Comparison of ENCODE assay signal across 17 cellular contexts in the genomic region with DNA sequence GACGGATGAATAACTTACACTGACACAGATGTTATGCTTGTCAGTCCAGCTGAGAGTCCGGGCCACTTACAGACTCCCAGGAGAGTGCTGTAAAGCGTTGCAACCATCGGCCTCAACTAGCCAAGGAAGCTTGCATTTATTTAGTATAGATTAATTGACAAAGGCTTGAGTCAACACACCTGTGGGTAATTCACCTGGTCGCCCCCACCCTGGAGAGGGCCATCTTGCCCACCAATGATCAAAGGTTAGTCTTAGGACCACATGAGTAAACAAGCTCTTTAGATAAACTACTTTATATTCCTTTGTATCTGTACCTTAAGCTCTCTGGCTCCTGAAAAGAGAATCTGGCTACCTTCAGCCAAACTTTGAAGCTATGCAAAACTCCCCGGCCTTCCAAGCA. TPM values are rescaled to one million over a fixed set of nuclear protein-coding genes. Genes with fewer than 3 reads are reported as not detected.
DNase-seq lines count a peak whose midpoint lies in the region; ATAC-seq, FAIRE-seq and TF ChIP-seq lines count a peak whose summit lies in the region.
"Had no signal": no experiment of that assay in that cellular context is flagged by ENCODE, and none has a peak within 500 bp of the region (broad histone marks: within the 10 kb centered on the region; RNA-seq: fewer than 3 reads in every experiment).

No MANE protein-coding gene starts in this region.

- no peak overlapping the region for H4K91ac ChIP-seq in H9 (ENCODE audit: insufficient read length, low read depth, low read length)

- WGBS in A549 (ENCODE audit: missing lambda C conversion rate), result 87% methylated on average over 6 of the region's 6 CpGs
- WGBS in H9 (ENCODE audit: extremely low coverage, insufficient read length, low lambda C conversion rate), result no CpG with 5 or more reads among the region's 6 CpGs

- H3K4me3 Mint-ChIP-seq in Caco-2 (ENCODE audit: unreplicated experiment), result peak overlapping the region; percentile 35
- H3K4me3 Mint-ChIP-seq in H9, result no peak overlapping the region
- H3K4me3 Mint-ChIP-seq: B cell; CD8-positive, alpha-beta T cell had no signal

- no peak overlapping the region for H2BK12ac ChIP-seq in H9 (ENCODE audit: insufficient read length, low read depth, low read length)

- H3K56ac ChIP-seq in H9 (ENCODE audit: insufficient read length, low read depth, low read length), result no peak overlapping the region

- H3K4me3 ChIP-seq in A549 (no peak overlapping the region), Caco-2 (ENCODE audit: low read depth, low read length) (no peak overlapping the region), neutrophil (ENCODE audit: low read depth in 1 of 2, low read length in 1 of 2) (no peak overlapping the region)

- no peak overlapping the region for H2BK5ac ChIP-seq in H9 (ENCODE audit: insufficient read length, low read length)

- H3K9me3 ChIP-seq in A549 (peaks cover 9% of the 10 kb centered on the region; the same call in 2 of the 3 replicates), Caco-2 (no peaks in the 10 kb centered on the region), neutrophil (no peaks in the 10 kb centered on the region), H9 (ENCODE audit: control insufficient read depth, low read depth, low read length) (peaks cover 12% of the 10 kb centered on the region)

- H3K4me1 Mint-ChIP-seq in Caco-2 (ENCODE audit: low read depth, unreplicated experiment) (peaks cover 37% of the 10 kb centered on the region), H9 (peaks cover 31 to 35% of the 10 kb centered on the region in 2 experiments)

- ATAC-seq in A549, result no peak
- no peak for ATAC-seq in HG03571 (IDR thresholded peaks at IDR 0.05; ENCODE audit: unreplicated experiment)
- no peak for ATAC-seq in GM19324 (IDR thresholded peaks at IDR 0.05; ENCODE audit: low FRiP score, unreplicated experiment)
- ATAC-seq: CD8-positive, alpha-beta T cell had no signal

- H4K20me1 ChIP-seq in H9 (ENCODE audit: control insufficient read depth, insufficient read depth, insufficient read length), result no peaks in the 10 kb centered on the region

- no peak for DNase-seq in A549 (ENCODE audit: low read depth in 1 of 2, low spot score in 1 of 2)
- peak; percentile 54 to 70 for DNase-seq in Caco-2
- no peak for DNase-seq in H9
- no peak for DNase-seq in islet precursor cell
- DNase-seq: CD8-positive, alpha-beta T cell; COR-L47; DND-41; GDM1 had no signal

- H2AFZ ChIP-seq in H9 (ENCODE audit: low read length), result no peak overlapping the region

- H3K14ac ChIP-seq in H9 (ENCODE audit: insufficient read depth, low read length), result no peak overlapping the region

- no peak overlapping the region for H3K23ac ChIP-seq in H9 (ENCODE audit: insufficient read length, low read depth, low read length)

- H3K36me3 Mint-ChIP-seq in Caco-2 (ENCODE audit: insufficient read depth, unreplicated experiment) (peaks cover 60% of the 10 kb centered on the region), H9 (ENCODE audit: insufficient read depth in 1 of 3, low read depth in 3 of 3) (peaks cover 60 to 64% (median 62%) of the 10 kb centered on the region in 3 experiments)

- H3K9ac ChIP-seq in H9 (ENCODE audit: extremely low read depth, insufficient read length, low read length), result no peak overlapping the region

- H3K9me3 Mint-ChIP-seq in Caco-2 (ENCODE audit: unreplicated experiment), result peaks cover 11% of the 10 kb centered on the region
- H3K9me3 Mint-ChIP-seq in H9, result peaks cover 18 to 27% of the 10 kb centered on the region in 2 experiments

- H2BK20ac ChIP-seq in H9 (ENCODE audit: low read depth, low read length, poor library complexity, severe bottlenecking), result no peak overlapping the region

- H3K79me1 ChIP-seq in H9 (ENCODE audit: insufficient read depth, low read depth, low read length, poor library complexity, severe bottlenecking), result peaks cover 16% of the 10 kb centered on the region

- CTCF ChIA-PET in A549 (lab: Yijun Ruan, JAX), result no interaction called here
- CTCF ChIA-PET in Caco-2 (lab: Charles Lee), result interaction anchor here (0.8 to 1.2 kb wide), 2 partner anchors 23 to 51 kb away, joined by 3 to 8 read pairs; partner anchors contain the start of gene PAK2

- no peak for TF ChIP-seq RAD21 in A549 (conservative IDR thresholded peaks at IDR 0.05 in 1 of 2, IDR thresholded peaks at IDR 0.05 in 1 of 2)

- FAIRE-seq in A549 (lab: Jason Lieb, UNC), result no peak
- FAIRE-seq: GM12892, HepG2, HTR-8/SVneo had no signal

- H3K4me1 ChIP-seq in A549 (peaks cover 48% of the 10 kb centered on the region), Caco-2 (peaks cover 76% of the 10 kb centered on the region), neutrophil (ENCODE audit: control insufficient read depth in 1 of 2, insufficient read depth in 1 of 2, low read depth in 1 of 2, low read length in 1 of 2) (no peaks in the 10 kb centered on the region), H9 (ENCODE audit: insufficient read depth, low read length) (0 out of 2 replicates have a peak, but pooled peaks cover 10% of the 10 kb centered on the region)

- no peak overlapping the region for H4K8ac ChIP-seq in H9 (replicated peaks; ENCODE audit: insufficient read length, low read depth, low read length)

- H3K27ac ChIP-seq in A549 (peak overlapping the region in 1 of 2 experiments; percentile 63; a peak in 3 of 6 replicates), VCaP (peak overlapping the region; percentile 84), neutrophil (peak overlapping the region; percentile 39), H9 (ENCODE audit: insufficient read length, low read depth, low read length) (no peak overlapping the region)
- H3K27ac ChIP-seq: C4-2B had no signal

- POLR2A ChIA-PET in A549 (lab: Yijun Ruan, JAX), result no interaction called here
- POLR2A ChIA-PET in Caco-2 (lab: Charles Lee), result interaction anchor here (1.4 to 1.6 kb wide), 2 partner anchors 78 to 152 kb away, joined by 3 to 7 read pairs; partner anchors contain the start of genes NCBP2 and SENP5

- TF ChIP-seq EP300 in A549 (IDR thresholded peaks at IDR 0.05), result no peak

- no peak for TF ChIP-seq POLR2A in A549 (IDR thresholded peaks at IDR 0.05; ENCODE audit: low read length)

- peak overlapping the region; percentile 59 for H3K4me2 ChIP-seq in A549
- no peak overlapping the region for H3K4me2 ChIP-seq in H9 (ENCODE audit: insufficient read depth, insufficient read length, low read length)

- H3K27ac Mint-ChIP-seq in Caco-2 (ENCODE audit: unreplicated experiment), result peak overlapping the region; percentile 72
- peak overlapping the region in 1 of 3 experiments; percentile 44; a peak in 1 of 7 replicates for H3K27ac Mint-ChIP-seq in H9
- H3K27ac Mint-ChIP-seq: B cell; CD8-positive, alpha-beta T cell had no signal

- no peak overlapping the region for H2BK15ac ChIP-seq in H9 (ENCODE audit: low read depth, low read length)

- intact Hi-C loops in Caco-2 (cut with micrococcal nuclease; ENCODE audit: unreplicated experiment), result loop anchor here (1.0 to 5.0 kb wide), 2 partner anchors 38 to 51 kb away; partner anchors contain the start of gene PAK2

- H3K79me2 ChIP-seq in H9 (ENCODE audit: insufficient read depth, low read length), result peaks cover 12% of the 10 kb centered on the region; the same call in 1 of the 2 replicates

- H3K36me3 ChIP-seq in Caco-2 (ENCODE audit: control insufficient read depth, insufficient read depth, low read length) (no peaks in the 10 kb centered on the region; the same call in none of the 2 replicates), neutrophil (peaks cover 26% of the 10 kb centered on the region)

- no TSS peak for BruUV-seq in Caco-2 (replicated peaks; lab: Mats Ljungman, UMichigan)

- no peak overlapping the region for H3K18ac ChIP-seq in H9 (ENCODE audit: insufficient read length, low read depth, low read length)

- H3K23me2 ChIP-seq in H9 (ENCODE audit: insufficient read length, low read depth, low read length, poor library complexity, severe bottlenecking), result no peaks in the 10 kb centered on the region

- no peak overlapping the region for H3T11ph ChIP-seq in H9 (ENCODE audit: low read length)

- no peak overlapping the region for H4K5ac ChIP-seq in H9 (ENCODE audit: insufficient read length, low read depth, low read length)

- no peak overlapping the region for H3K4ac ChIP-seq in H9 (ENCODE audit: low read depth, low read length)

- H2BK120ac ChIP-seq in H9 (ENCODE audit: low read depth, low read length, poor library complexity, severe bottlenecking), result no peak overlapping the region

- TF ChIP-seq CTCF in A549 (IDR thresholded peaks at IDR 0.05) (no peak), Caco-2 (IDR thresholded peaks at IDR 0.05; ENCODE audit: insufficient read depth in 1 of 2, low read depth in 1 of 2, low read length in 1 of 2, severe bottlenecking in 1 of 2, unreplicated experiment in 1 of 2) (no peak), VCaP (conservative IDR thresholded peaks at IDR 0.05) (no peak), neutrophil (IDR thresholded peaks at IDR 0.05) (no peak), H9 (conservative IDR thresholded peaks at IDR 0.05) (no peak)

- no peaks in the 10 kb centered on the region for H3K27me3 Mint-ChIP-seq in Caco-2 (ENCODE audit: insufficient read depth, unreplicated experiment)
- H3K27me3 Mint-ChIP-seq in H9 (ENCODE audit: low read depth), result no peaks in the 10 kb centered on the region
- H3K27me3 Mint-ChIP-seq: B cell had no signal

- H2AK5ac ChIP-seq in H9 (ENCODE audit: insufficient read length, low read length), result no peak overlapping the region

- H3K27me3 ChIP-seq in Caco-2 (replicated peaks; ENCODE audit: control insufficient read depth, insufficient read depth, low read length) (no peaks in the 10 kb centered on the region), neutrophil (no peaks in the 10 kb centered on the region), H9 (ENCODE audit: insufficient read depth, low read length) (no peaks in the 10 kb centered on the region)

TF ChIP-seq in A549, 52 proteins besides CTCF, POLR2A, EP300 and RAD21 (continues in another document):
- TF ChIP-seq HES2 (IDR thresholded peaks at IDR 0.05), result no peak
- no peak for TF ChIP-seq ATOH8 (CRISPR knock-in tag; IDR thresholded peaks at IDR 0.05; ENCODE audit: low read depth)

RNA-seq across cellular contexts. Expression of gene PAK2, which starts 51.0 kb away (rescaled TPM):
- 49.8 and 61.8 TPM in 2 replicates for polyA plus RNA-seq in A549 (2011; rRNA removed)
- polyA plus RNA-seq in A549 (2012; cell fraction: cytosol; rRNA removed), result 18.0 and 20.2 TPM in 2 replicates
- 5.5 and 6.0 TPM in 2 replicates for polyA plus RNA-seq in A549 (2012; cell fraction: nucleus; rRNA removed)
- 33.0 to 35.3 TPM (median 34.4 TPM) in 3 replicates for polyA plus RNA-seq in A549 (2017; fragmentation: RNase III; extraction: RNeasy Plus Mini Kit Qiagen cat#74134 plus additional on column Dnase treatment)
- 69.4 and 88.2 TPM in 2 replicates for polyA minus RNA-seq in A549 (2011; rRNA and poly(A)+ RNA removed)
- total RNA-seq in Caco-2 (2022), result 73.7 and 89.6 TPM in 2 replicates
- total RNA-seq in H9 (2021), result 60.8 and 65.7 TPM in 2 replicates

Comparison
In these comparisons a context has a peak if more than half of its experiments do, and no peak if none do; other contexts are left out.
1. DNase-seq: peak in Caco-2 (2 of 2); none in A549 (0 of 2), H9 (single experiment) and islet precursor cell (single experiment).